In the genomic region with DNA sequence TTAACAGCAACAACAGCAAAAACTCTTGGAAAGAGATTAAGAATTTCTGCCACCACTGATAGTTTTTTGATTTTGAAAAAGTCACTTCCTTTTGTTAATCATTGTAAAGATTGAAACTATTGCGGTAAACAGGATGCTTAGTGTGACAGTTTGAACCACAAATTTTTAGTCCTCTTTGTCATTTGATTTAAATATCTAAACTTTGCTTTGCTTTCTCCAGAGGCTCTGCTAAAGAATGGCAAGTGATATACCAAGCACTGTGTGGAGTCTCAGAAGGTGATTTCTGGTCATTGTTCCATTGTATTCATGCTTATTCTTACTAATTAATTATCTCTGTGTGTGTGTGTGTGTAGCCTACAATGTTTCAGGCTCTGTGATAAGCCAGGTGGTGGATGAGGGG, we compare ENCODE assay signal across 15 cellular contexts.
DNase-seq lines count a peak whose midpoint lies in the region; ATAC-seq, FAIRE-seq and TF ChIP-seq lines count a peak whose summit lies in the region.
"Had no signal": no experiment of that assay in that cellular context is flagged by ENCODE, and none has a peak within 500 bp of the region (broad histone marks: within the 10 kb centered on the region; RNA-seq: fewer than 3 reads in every experiment).

No MANE protein-coding gene starts in this region.

- DNase-seq in GM18507 (ENCODE audit: extremely low spot score, insufficient read length, low read depth) (peak; percentile 0), activated gamma-delta T cell (lab: John Stamatoyannopoulos, UW) (no peak), coronary artery (ENCODE audit: low spot score) (no peak), NCI-H526 treated with DMSO at 0.1 percent for 48 hours (lab: John Stamatoyannopoulos, UW) (no peak), cerebellar nuclear complex (lab: John Stamatoyannopoulos, UW) (no peak)
- DNase-seq: adrenal gland; CD4-positive, alpha-beta T cell; GM23248; islet precursor cell; NCI-H1092; NCI-H345 had no signal

- 0 out of 2 replicates have a peak overlapping the region, but pooled peaks have one; percentile 17 for H3K4me2 ChIP-seq in KMS-11

- no peaks in the 10 kb centered on the region for H3K27me3 ChIP-seq in KMS-11 (ENCODE audit: insufficient read depth, low read depth)
- H3K27me3 ChIP-seq: adrenal gland, right atrium auricular region had no signal

- peak; percentile 69 for ATAC-seq in GM19397 (IDR thresholded peaks at IDR 0.05; ENCODE audit: unreplicated experiment)
- peak; percentile 92 for ATAC-seq in HG02938 (IDR thresholded peaks at IDR 0.05; ENCODE audit: unreplicated experiment)

- peak overlapping the region; percentile 18; the same call in 1 of the 2 replicates for H3K27ac ChIP-seq in KMS-11
- no peak overlapping the region for H3K27ac ChIP-seq in coronary artery
- H3K27ac ChIP-seq: adrenal gland, GM23248, right atrium auricular region had no signal

- FAIRE-seq in GM18507 (lab: Jason Lieb, UNC) = peak; percentile 79

- H3K4me3 ChIP-seq in KMS-11 (IDR thresholded peaks at IDR 0.05; ENCODE audit: insufficient read depth, low read depth, low read length) (no peak overlapping the region), coronary artery (no peak overlapping the region)
- H3K4me3 ChIP-seq: adrenal gland, GM23248, right atrium auricular region had no signal

- H2AFZ ChIP-seq in KMS-11 (ENCODE audit: low read depth) = no peak overlapping the region
- H2AFZ ChIP-seq: GM23248 had no signal

- H4K20me1 ChIP-seq in KMS-11 (ENCODE audit: insufficient read depth) = no peaks in the 10 kb centered on the region

- no peaks in the 10 kb centered on the region for H3K79me2 ChIP-seq in KMS-11 (ENCODE audit: insufficient read depth, low read depth)

- H3K9ac ChIP-seq in KMS-11 = no peak overlapping the region
- H3K9ac ChIP-seq: GM23248 had no signal

- H3K36me3 ChIP-seq in KMS-11 (ENCODE audit: insufficient read depth) = no peaks in the 10 kb centered on the region
- H3K36me3 ChIP-seq: adrenal gland, right atrium auricular region had no signal

- no peak for TF ChIP-seq CTCF in KMS-11 (conservative IDR thresholded peaks at IDR 0.05; ENCODE audit: low read depth, low read length)
- no peak for TF ChIP-seq CTCF in coronary artery (IDR thresholded peaks at IDR 0.05)

- peaks cover 5% of the 10 kb centered on the region for H3K4me1 ChIP-seq in KMS-11 (ENCODE audit: low read depth, poor library complexity, severe bottlenecking)
- H3K4me1 ChIP-seq: adrenal gland, right atrium auricular region had no signal
